Comparison of ENCODE assay signal across 8 cellular contexts in genomic region chr10:124063736-124064135, GRCh38. TPM values are rescaled to one million over a fixed set of nuclear protein-coding genes. Genes with fewer than 3 reads are reported as not detected.
DNase-seq lines count a peak whose midpoint lies in the region; ATAC-seq, FAIRE-seq and TF ChIP-seq lines count a peak whose summit lies in the region.

No MANE protein-coding gene starts in this region.

- no peak overlapping the region for H3K4me3 ChIP-seq in heart right ventricle

- TF ChIP-seq CTCF in heart right ventricle (IDR thresholded peaks at IDR 0.05): no peak

- DNase-seq in heart right ventricle (no peak), cardiac septum (ENCODE audit: low spot score) (no peak), RPMI7951 (ENCODE audit: low read depth) (peak; percentile 74), hepatic stellate cell (ENCODE audit: low spot score) (peak; percentile 38), urothelium cell line (ENCODE audit: low spot score) (peak; percentile 30), GDM1 (lab: John Stamatoyannopoulos, UW) (no peak), T-helper 1 cell (no peak)

- H3K27ac ChIP-seq in heart right ventricle: peak overlapping the region in 1 of 10 donors; percentile 81

- ATAC-seq in heart right ventricle: peak in 6 of 8 donors; percentile 29 to 51 (median 45)
- ATAC-seq in HG02678 (IDR thresholded peaks at IDR 0.05; ENCODE audit: unreplicated experiment): no peak

- peaks cover 0 to 22% (median 0%) of the 10 kb centered on the region in 9 donors for H3K36me3 ChIP-seq in heart right ventricle

- H3K9me3 ChIP-seq in heart right ventricle: no peaks in the 10 kb centered on the region

- H3K27me3 ChIP-seq in heart right ventricle: peaks cover 0 to 21% (median 11%) of the 10 kb centered on the region in 7 donors

- peaks cover 2 to 55% (median 9%) of the 10 kb centered on the region in 9 donors for H3K4me1 ChIP-seq in heart right ventricle

- FAIRE-seq in urothelium cell line (lab: Jason Lieb, UNC): no peak

- 60 to 68% methylated on average over 6 of the region's 6 CpGs for WGBS in heart right ventricle, 2 donors

- intact Hi-C loops in heart right ventricle (cut with DNase I): no loop called here
- intact Hi-C loops in cardiac septum (cut with DNase I): no loop called here

RNA-seq across cellular contexts. Expression of gene CHST15, which starts 29.7 kb away (rescaled TPM):
- total RNA-seq in heart right ventricle (10 to 100 TPM in 1 of 10 donors, 1 to 10 TPM in 9; 3.8 to 16.7 (median 5.1) TPM), cardiac septum (5.4 TPM)
- 1 to 10 TPM; 1.3 to 2.3 TPM for polyA plus RNA-seq in heart right ventricle
- 26.2 and 36.4 TPM in 2 replicates for total RNA-seq in RPMI7951 (2014; rRNA removed; shearing (Covaris generic))

Comparison
In these comparisons a context has a peak if more than half of its experiments do, and no peak if none do; other contexts are left out.
1. DNase-seq: peak in RPMI7951 (single experiment), hepatic stellate cell (single experiment) and urothelium cell line (single experiment); none in heart right ventricle (0 of 2), cardiac septum (single experiment), GDM1 (single experiment) and T-helper 1 cell (0 of 5).